11 cellular contexts compared by ENCODE assay signal in the genomic region with DNA sequence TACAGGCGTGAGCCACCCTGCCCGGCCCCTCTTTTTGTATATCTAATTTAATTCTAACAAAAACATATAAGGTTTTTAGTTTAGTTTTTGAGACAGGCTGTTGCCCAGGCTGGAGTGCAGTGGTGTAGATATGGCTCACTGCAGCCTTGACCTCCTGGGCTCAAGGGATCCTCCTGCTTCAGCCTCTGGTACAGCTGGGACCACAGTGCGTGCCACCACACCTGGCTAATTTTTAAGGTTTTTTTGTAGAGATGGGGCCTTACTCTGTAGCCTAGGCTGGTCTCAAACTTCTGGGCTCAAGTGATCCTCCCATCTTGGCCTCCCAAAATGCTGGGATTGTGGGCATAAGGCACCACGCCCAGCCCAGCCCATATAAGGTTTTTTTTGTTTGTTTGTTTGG. TPM values are rescaled to one million over a fixed set of nuclear protein-coding genes. Genes with fewer than 3 reads are reported as not detected.
DNase-seq lines count a peak whose midpoint lies in the region; ATAC-seq and TF ChIP-seq lines count a peak whose summit lies in the region.
"Had no signal": no experiment of that assay in that cellular context is flagged by ENCODE, and none has a peak within 500 bp of the region (broad histone marks: within the 10 kb centered on the region; RNA-seq: fewer than 3 reads in every experiment).

No MANE protein-coding gene starts in this region.

- H3K27me3 Mint-ChIP-seq in effector memory CD8-positive, alpha-beta T cell: no peaks in the 10 kb centered on the region
- no peaks in the 10 kb centered on the region for H3K27me3 Mint-ChIP-seq in H9 (ENCODE audit: low read depth)

- CTCF ChIA-PET in PC-3 (lab: Charles Lee): no interaction called here

- H4K20me1 ChIP-seq in BLaER1 treated with 17β-estradiol and CSF1 and Interleukin-3, amounts not matched to agents 10 nM and 100 nM: no peaks in the 10 kb centered on the region
- H4K20me1 ChIP-seq in PC-3 (ENCODE audit: low read length) (no peaks in the 10 kb centered on the region), H9 (ENCODE audit: control insufficient read depth, insufficient read depth, insufficient read length) (no peaks in the 10 kb centered on the region)

- peak overlapping the region; percentile 78 to 96 (median 85) for H3K9ac ChIP-seq in BLaER1 treated with 17β-estradiol and CSF1 and Interleukin-3, amounts not matched to agents 10 nM and 100 nM
- H3K9ac ChIP-seq in PC-3 (ENCODE audit: low read length) (peak overlapping the region; percentile 71), parathyroid adenoma (no peak overlapping the region), H9 (ENCODE audit: extremely low read depth, insufficient read length, low read length) (no peak overlapping the region)

- H3K4me1 Mint-ChIP-seq in effector memory CD8-positive, alpha-beta T cell (ENCODE audit: low read depth in 2 of 2): peaks cover 29 to 33% of the 10 kb centered on the region in 2 donors
- peaks cover 18% of the 10 kb centered on the region in 2 experiments for H3K4me1 Mint-ChIP-seq in H9

- no peak overlapping the region for H3K18ac ChIP-seq in H9 (ENCODE audit: insufficient read length, low read depth, low read length)

- peak overlapping the region in 2 of 10 experiments; percentile 20 to 40; a peak in 2 of 20 replicates for H3K4me3 ChIP-seq in BLaER1 treated with 17β-estradiol and CSF1 and Interleukin-3, amounts not matched to agents 10 nM and 100 nM
- H3K4me3 ChIP-seq in PC-3 (ENCODE audit: low read length) (no peak overlapping the region), parathyroid adenoma (ENCODE audit: low read depth, low read length) (no peak overlapping the region)
- H3K4me3 ChIP-seq: SK-N-MC had no signal

- no peaks in the 10 kb centered on the region for H3K79me1 ChIP-seq in H9 (ENCODE audit: insufficient read depth, low read depth, low read length, poor library complexity, severe bottlenecking)

- no peaks in the 10 kb centered on the region for H3K9me3 Mint-ChIP-seq in effector memory CD8-positive, alpha-beta T cell
- H3K9me3 Mint-ChIP-seq in H9: no peaks in the 10 kb centered on the region

- peaks cover 14% of the 10 kb centered on the region for H3F3A ChIP-seq in PC-3 (ENCODE audit: low read length, unreplicated experiment)

- no peak overlapping the region for H2AK5ac ChIP-seq in H9 (ENCODE audit: insufficient read length, low read length)

- no peak overlapping the region for H3K23ac ChIP-seq in H9 (ENCODE audit: insufficient read length, low read depth, low read length)

- TF ChIP-seq CTCF in PC-3 (conservative IDR thresholded peaks at IDR 0.05; ENCODE audit: low read depth, low read length) (no peak), parathyroid adenoma (IDR thresholded peaks at IDR 0.05) (no peak), H9 (conservative IDR thresholded peaks at IDR 0.05) (no peak)

- H2AFZ ChIP-seq in PC-3 (ENCODE audit: low read length) (no peak overlapping the region), parathyroid adenoma (no peak overlapping the region), H9 (ENCODE audit: low read length) (no peak overlapping the region)

- DNase-seq in PC-3 (no peak), SKM-1 (lab: John Stamatoyannopoulos, UW; ENCODE audit: unreplicated experiment) (no peak), NCI-H1930 (lab: John Stamatoyannopoulos, UW) (no peak), H9 (no peak)
- DNase-seq in effector memory CD8-positive, alpha-beta T cell: no peak
- DNase-seq: COR-L47, NCI-H1417 treated with DMSO at 0.1 percent for 48 hours had no signal

- no peak overlapping the region for H2BK20ac ChIP-seq in H9 (ENCODE audit: low read depth, low read length, poor library complexity, severe bottlenecking)

- no peak overlapping the region for H3K4ac ChIP-seq in H9 (ENCODE audit: low read depth, low read length)

- H3K9me2 ChIP-seq in PC-3 (replicated peaks; ENCODE audit: low read length): no peaks in the 10 kb centered on the region

- H2BK15ac ChIP-seq in H9 (ENCODE audit: low read depth, low read length): no peak overlapping the region

- H3K36me3 Mint-ChIP-seq in effector memory CD8-positive, alpha-beta T cell (ENCODE audit: insufficient read depth): peaks cover 48% of the 10 kb centered on the region
- peaks cover 19 to 40% (median 31%) of the 10 kb centered on the region in 3 experiments; a peak in 6 of 7 replicates for H3K36me3 Mint-ChIP-seq in H9 (ENCODE audit: insufficient read depth in 1 of 3, low read depth in 3 of 3)

- no peak overlapping the region for H3K14ac ChIP-seq in H9 (ENCODE audit: insufficient read depth, low read length)

- ATAC-seq in PC-3 (no peak), GM21515 (IDR thresholded peaks at IDR 0.05; ENCODE audit: unreplicated experiment) (no peak)
- ATAC-seq in effector memory CD8-positive, alpha-beta T cell (replicated peaks): no peak

- peak overlapping the region in 10 of 11 experiments; percentile 80 to 96 (median 90); a peak in 19 of 22 replicates for H3K4me2 ChIP-seq in BLaER1 treated with 17β-estradiol and CSF1 and Interleukin-3, amounts not matched to agents 10 nM and 100 nM
- H3K4me2 ChIP-seq in PC-3 (ENCODE audit: low read length) (0 out of 2 replicates have a peak overlapping the region, but pooled peaks have one; percentile 7), parathyroid adenoma (ENCODE audit: low read length) (no peak overlapping the region), H9 (ENCODE audit: insufficient read depth, insufficient read length, low read length) (no peak overlapping the region)

- BruUV-seq in PC-3 (replicated peaks; lab: Mats Ljungman, UMichigan): no TSS peak

- no CpG with 5 or more reads among the region's 4 CpGs for whole genome bisulfite sequencing in H9 (ENCODE audit: extremely low coverage, insufficient read length, low lambda C conversion rate)

- H3K79me2 ChIP-seq in PC-3 (ENCODE audit: low read length) (peaks cover 28% of the 10 kb centered on the region), parathyroid adenoma (no peaks in the 10 kb centered on the region), H9 (ENCODE audit: insufficient read depth, low read length) (no peaks in the 10 kb centered on the region)

- H3K4me1 ChIP-seq in BLaER1 treated with 17β-estradiol and CSF1 and Interleukin-3, amounts not matched to agents 10 nM and 100 nM: peaks cover 43 to 97% (median 81%) of the 10 kb centered on the region in 10 experiments
- H3K4me1 ChIP-seq in PC-3 (ENCODE audit: insufficient read depth, low read length) (peaks cover 46% of the 10 kb centered on the region), parathyroid adenoma (no peaks in the 10 kb centered on the region), H9 (ENCODE audit: insufficient read depth, low read length) (no peaks in the 10 kb centered on the region; the same call in 1 of the 2 replicates)

- no peak overlapping the region for H4K5ac ChIP-seq in H9 (ENCODE audit: insufficient read length, low read depth, low read length)

- H2BK12ac ChIP-seq in H9 (ENCODE audit: insufficient read length, low read depth, low read length): no peak overlapping the region

- intact Hi-C loops in PC-3 (cut with micrococcal nuclease): loop anchor here (5.0 kb wide), 1 partner anchor 267 kb away; a partner anchor contains a TSS

- no peak overlapping the region for H2BK120ac ChIP-seq in H9 (ENCODE audit: low read depth, low read length, poor library complexity, severe bottlenecking)

- H3K9me3 ChIP-seq in BLaER1 treated with 17β-estradiol and CSF1 and Interleukin-3, amounts not matched to agents 10 nM and 100 nM (replicated peaks in 1 of 11): no peaks in the 10 kb centered on the region
- no peaks in the 10 kb centered on the region for H3K9me3 ChIP-seq in PC-3 (ENCODE audit: low read length)
- H3K9me3 ChIP-seq in parathyroid adenoma (ENCODE audit: control insufficient read depth, low read length): no peaks in the 10 kb centered on the region
- H3K9me3 ChIP-seq in H9 (ENCODE audit: control insufficient read depth, low read depth, low read length): no peaks in the 10 kb centered on the region

- H3K23me2 ChIP-seq in H9 (ENCODE audit: insufficient read length, low read depth, low read length, poor library complexity, severe bottlenecking): no peaks in the 10 kb centered on the region

- no peak overlapping the region for H3K4me3 Mint-ChIP-seq in effector memory CD8-positive, alpha-beta T cell
- no peak overlapping the region; a peak in 1 of 5 replicates for H3K4me3 Mint-ChIP-seq in H9

- H3T11ph ChIP-seq in H9 (ENCODE audit: low read length): no peak overlapping the region

- no peak overlapping the region for H3K56ac ChIP-seq in H9 (ENCODE audit: insufficient read length, low read depth, low read length)

- no peak overlapping the region for H4K91ac ChIP-seq in H9 (ENCODE audit: insufficient read length, low read depth, low read length)

- peak overlapping the region; percentile 87 to 100 (median 97) for H3K27ac ChIP-seq in BLaER1 treated with 17β-estradiol and CSF1 and Interleukin-3, amounts not matched to agents 10 nM and 100 nM
- peak overlapping the region; percentile 98 for H3K27ac ChIP-seq in PC-3 (ENCODE audit: low read length)
- peak overlapping the region; percentile 74 for H3K27ac ChIP-seq in parathyroid adenoma
- H3K27ac ChIP-seq in H9 (ENCODE audit: insufficient read length, low read depth, low read length): no peak overlapping the region
- H3K27ac ChIP-seq: SK-N-MC had no signal

- H4K8ac ChIP-seq in H9 (replicated peaks; ENCODE audit: insufficient read length, low read depth, low read length): no peak overlapping the region

- H3K36me3 ChIP-seq in BLaER1 treated with 17β-estradiol and CSF1 and Interleukin-3, amounts not matched to agents 10 nM and 100 nM: peaks cover 0 to 37% (median 20%) of the 10 kb centered on the region in 11 experiments; a peak in 16 of 22 replicates
- H3K36me3 ChIP-seq in PC-3 (ENCODE audit: low read depth, low read length): no peaks in the 10 kb centered on the region
- H3K36me3 ChIP-seq in parathyroid adenoma (ENCODE audit: control insufficient read depth, insufficient read depth, low read length): no peaks in the 10 kb centered on the region

- no peaks in the 10 kb centered on the region for H3K27me3 ChIP-seq in BLaER1 treated with 17β-estradiol and CSF1 and Interleukin-3, amounts not matched to agents 10 nM and 100 nM
- H3K27me3 ChIP-seq in PC-3 (ENCODE audit: low read length) (no peaks in the 10 kb centered on the region), parathyroid adenoma (ENCODE audit: control insufficient read depth, insufficient read depth, low read length) (no peaks in the 10 kb centered on the region), H9 (ENCODE audit: insufficient read depth, low read length) (no peaks in the 10 kb centered on the region)

- POLR2A ChIA-PET in PC-3 (lab: Charles Lee; ENCODE audit: unreplicated experiment): interaction anchor here (0.7 kb wide), 1 partner anchor 49 kb away, joined by 6 read pairs; no protein-coding TSS in a partner anchor

- H2BK5ac ChIP-seq in H9 (ENCODE audit: insufficient read length, low read length): no peak overlapping the region

- peak overlapping the region; percentile 93 to 99 for H3K27ac Mint-ChIP-seq in effector memory CD8-positive, alpha-beta T cell
- H3K27ac Mint-ChIP-seq in H9: peak overlapping the region in 1 of 3 experiments; percentile 18; a peak in 1 of 7 replicates

RNA-seq across cellular contexts. Expression of a gene that starts 18.8 kb away (rescaled TPM):
- total RNA-seq in PC-3 (2014; rRNA removed) (194 and 232 TPM in 2 replicates), H9 (2021) (212 and 218 TPM in 2 replicates)

RNA-seq across cellular contexts. Expression of a gene that starts 31.2 kb away (rescaled TPM):
- total RNA-seq in PC-3 (2014; rRNA removed) (285 and 376 TPM in 2 replicates), H9 (2021) (247 and 250 TPM in 2 replicates)

Comparison
In these comparisons a context has a peak if more than half of its experiments do, and no peak if none do; other contexts are left out.
1. H3K4me2 ChIP-seq: peak in BLaER1 treated with 17β-estradiol and CSF1 and Interleukin-3, amounts not matched to agents 10 nM and 100 nM (10 of 11) and PC-3 (single experiment); none in parathyroid adenoma (single experiment) and H9 (single experiment).
2. H3K9ac ChIP-seq: peak in BLaER1 treated with 17β-estradiol and CSF1 and Interleukin-3, amounts not matched to agents 10 nM and 100 nM (11 of 11) and PC-3 (single experiment); none in parathyroid adenoma (single experiment) and H9 (single experiment).